Comparison of ENCODE assay signal across 8 cellular contexts in the genomic region with DNA sequence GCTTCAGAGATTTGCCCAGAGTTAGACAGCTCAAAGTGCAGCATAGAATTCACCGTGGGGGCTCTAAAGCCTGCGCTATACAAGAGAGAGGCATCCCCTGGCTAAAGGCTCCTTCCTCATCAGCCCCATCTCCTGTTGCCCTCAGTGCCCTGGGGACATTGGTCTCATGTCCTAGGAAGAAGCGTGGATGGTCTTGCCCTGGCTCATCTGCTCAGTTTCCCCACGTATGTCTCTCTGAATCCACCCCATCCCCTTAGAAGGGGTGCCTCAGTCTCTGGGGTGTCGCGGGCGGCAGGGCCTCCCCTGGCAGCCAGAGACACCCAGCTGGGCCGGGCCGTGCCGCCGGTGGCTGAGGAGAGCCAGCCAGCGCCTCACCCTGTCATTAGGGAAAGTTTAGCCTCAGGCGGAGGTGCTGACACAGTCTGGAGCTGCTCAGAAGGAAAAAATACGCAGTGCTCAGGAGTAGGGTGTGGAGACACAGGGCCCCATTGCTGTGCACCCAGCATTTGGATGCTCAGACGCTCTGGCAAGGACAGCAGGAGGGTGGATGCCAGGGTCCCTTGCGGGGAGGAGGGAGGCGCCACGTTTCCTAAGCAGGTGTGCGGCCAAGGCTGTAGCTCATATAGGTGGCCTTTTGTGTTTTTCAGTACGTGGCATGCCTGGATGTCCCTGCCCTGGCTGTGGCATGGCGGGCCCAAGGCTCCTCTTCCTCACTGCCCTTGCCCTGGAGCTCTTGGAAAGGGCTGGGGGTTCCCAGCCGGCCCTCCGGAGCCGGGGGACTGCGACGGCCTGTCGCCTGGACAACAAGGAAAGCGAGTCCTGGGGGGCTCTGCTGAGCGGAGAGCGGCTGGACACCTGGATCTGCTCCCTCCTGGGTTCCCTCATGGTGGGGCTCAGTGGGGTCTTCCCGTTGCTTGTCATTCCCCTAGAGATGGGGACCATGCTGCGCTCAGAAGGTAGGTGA. TPM values are rescaled to one million over a fixed set of nuclear protein-coding genes. Genes with fewer than 3 reads are reported as not detected.
DNase-seq lines count a peak whose midpoint lies in the region; ATAC-seq, FAIRE-seq and TF ChIP-seq lines count a peak whose summit lies in the region.

No MANE protein-coding gene starts in this region.

- H3K36me3 ChIP-seq in gastroesophageal sphincter (peaks cover 0 to 46% of the 10 kb centered on the region in 2 donors), small intestine (ENCODE audit: control insufficient read depth in 2 of 2, insufficient read depth in 2 of 2, low read length in 2 of 2) (peaks cover 0 to 4% of the 10 kb centered on the region in 2 donors)

- H3K4ac ChIP-seq in H9 (ENCODE audit: low read depth, low read length), result no peak overlapping the region

- no peak for DNase-seq in H9
- DNase-seq in small intestine, result no peak
- no peak for DNase-seq in SW 1271 (lab: John Stamatoyannopoulos, UW)
- no peak for DNase-seq in CD1c-positive myeloid dendritic cell (ENCODE audit: extremely low spot score)

- peaks cover 10 to 14% (median 13%) of the 10 kb centered on the region in 3 experiments; a peak in 6 of 7 replicates for H3K36me3 Mint-ChIP-seq in H9 (ENCODE audit: insufficient read depth in 1 of 3, low read depth in 3 of 3)

- H3K9me3 Mint-ChIP-seq in H9, result no peaks in the 10 kb centered on the region; a peak in 1 of 5 replicates

- H3K23ac ChIP-seq in H9 (ENCODE audit: insufficient read length, low read depth, low read length), result no peak overlapping the region

- 0 out of 2 replicates have a peak, but pooled peaks cover 2% of the 10 kb centered on the region for H3K4me1 ChIP-seq in H9 (ENCODE audit: insufficient read depth, low read length)
- peaks cover 0 to 70% (median 43%) of the 10 kb centered on the region in 3 donors for H3K4me1 ChIP-seq in gastroesophageal sphincter
- peaks cover 4% of the 10 kb centered on the region in 2 donors for H3K4me1 ChIP-seq in small intestine (ENCODE audit: control insufficient read depth in 2 of 2, insufficient read depth in 1 of 2, low read depth in 1 of 2, low read length in 1 of 2)

- no peak overlapping the region for H4K8ac ChIP-seq in H9 (replicated peaks; ENCODE audit: insufficient read length, low read depth, low read length)

- peak overlapping the region; percentile 88 to 92 for H3K4me3 Mint-ChIP-seq in H9

- no peak overlapping the region for H3K18ac ChIP-seq in H9 (ENCODE audit: insufficient read length, low read depth, low read length)

- H3K27me3 Mint-ChIP-seq in H9 (ENCODE audit: low read depth), result no peaks in the 10 kb centered on the region

- H3K9me3 ChIP-seq in H9 (ENCODE audit: control insufficient read depth, low read depth, low read length) (no peaks in the 10 kb centered on the region), gastroesophageal sphincter (no peaks in the 10 kb centered on the region), small intestine (ENCODE audit: control insufficient read depth, low read depth) (no peaks in the 10 kb centered on the region)

- H2BK20ac ChIP-seq in H9 (ENCODE audit: low read depth, low read length, poor library complexity, severe bottlenecking), result no peak overlapping the region

- TF ChIP-seq CTCF in H9 (conservative IDR thresholded peaks at IDR 0.05) (no peak), WI38 (IDR thresholded peaks at IDR 0.05; ENCODE audit: low read depth, low read length) (no peak), gastroesophageal sphincter (IDR thresholded peaks at IDR 0.05) (no peak)

- H3K56ac ChIP-seq in H9 (ENCODE audit: insufficient read length, low read depth, low read length), result no peak overlapping the region

- no peak overlapping the region for H2AK5ac ChIP-seq in H9 (ENCODE audit: insufficient read length, low read length)

- H3K4me2 ChIP-seq in H9 (ENCODE audit: insufficient read depth, insufficient read length, low read length), result peak overlapping the region; percentile 85

- no peaks in the 10 kb centered on the region for H3K79me1 ChIP-seq in H9 (ENCODE audit: insufficient read depth, low read depth, low read length, poor library complexity, severe bottlenecking)

- no peaks in the 10 kb centered on the region for H3K27me3 ChIP-seq in H9 (ENCODE audit: insufficient read depth, low read length)
- no peaks in the 10 kb centered on the region for H3K27me3 ChIP-seq in gastroesophageal sphincter
- no peaks in the 10 kb centered on the region for H3K27me3 ChIP-seq in small intestine (ENCODE audit: control insufficient read depth in 2 of 2, insufficient read depth in 2 of 2, low read length in 2 of 2)

- H2BK120ac ChIP-seq in H9 (ENCODE audit: low read depth, low read length, poor library complexity, severe bottlenecking), result no peak overlapping the region

- TF ChIP-seq POLR2A in gastroesophageal sphincter (IDR thresholded peaks at IDR 0.05), result no peak

- H3K4me1 Mint-ChIP-seq in H9, result peaks cover 15 to 29% of the 10 kb centered on the region in 2 experiments

- H4K5ac ChIP-seq in H9 (ENCODE audit: insufficient read length, low read depth, low read length), result no peak overlapping the region

- no peak for FAIRE-seq in small intestine (lab: Jason Lieb, UNC)

- ATAC-seq in gastroesophageal sphincter (no peak), HG03175 (IDR thresholded peaks at IDR 0.05; ENCODE audit: unreplicated experiment) (no peak), HG03196 (IDR thresholded peaks at IDR 0.05; ENCODE audit: unreplicated experiment) (no peak)

- H3K79me2 ChIP-seq in H9 (ENCODE audit: insufficient read depth, low read length), result no peaks in the 10 kb centered on the region

- H3K23me2 ChIP-seq in H9 (ENCODE audit: insufficient read length, low read depth, low read length, poor library complexity, severe bottlenecking), result peaks cover 15% of the 10 kb centered on the region

- no peak overlapping the region for H2BK5ac ChIP-seq in H9 (ENCODE audit: insufficient read length, low read length)

- peak overlapping the region; percentile 86 for H3K4me3 ChIP-seq in WI38 (ENCODE audit: low read depth, low read length)
- H3K4me3 ChIP-seq in gastroesophageal sphincter, result peak overlapping the region; percentile 73 to 89
- H3K4me3 ChIP-seq in small intestine (ENCODE audit: low read depth in 1 of 2, low read length in 2 of 2), result no peak overlapping the region

- H4K20me1 ChIP-seq in H9 (ENCODE audit: control insufficient read depth, insufficient read depth, insufficient read length), result no peaks in the 10 kb centered on the region

- H3K27ac ChIP-seq in H9 (ENCODE audit: insufficient read length, low read depth, low read length), result no peak overlapping the region
- H3K27ac ChIP-seq in gastroesophageal sphincter, result peak overlapping the region; percentile 82 to 96 (median 94)
- peak overlapping the region; percentile 5 to 93 for H3K27ac ChIP-seq in small intestine (ENCODE audit: low read depth in 1 of 2, low read length in 1 of 2)

- no CpG with 5 or more reads among the region's 32 CpGs for WGBS in H9 (ENCODE audit: extremely low coverage, insufficient read length, low lambda C conversion rate)
- 62 to 68% methylated on average over 7 to 20 of the region's 32 CpGs for WGBS in gastroesophageal sphincter (ENCODE audit: low coverage in 1 of 2), 2 donors
- 72 to 83% (median 77%) methylated on average over 29 to 32 of the region's 32 CpGs for WGBS in small intestine, 3 donors

- no peak overlapping the region for H2AFZ ChIP-seq in H9 (ENCODE audit: low read length)

- H3K14ac ChIP-seq in H9 (ENCODE audit: insufficient read depth, low read length), result no peak overlapping the region

- H4K91ac ChIP-seq in H9 (ENCODE audit: insufficient read length, low read depth, low read length), result no peak overlapping the region

- TF ChIP-seq EP300 in gastroesophageal sphincter (IDR thresholded peaks at IDR 0.05), result no peak

- H3K9ac ChIP-seq in H9 (ENCODE audit: extremely low read depth, insufficient read length, low read length), result no peak overlapping the region

- no peak overlapping the region for H2BK15ac ChIP-seq in H9 (ENCODE audit: low read depth, low read length)

- no peak overlapping the region for H3T11ph ChIP-seq in H9 (ENCODE audit: low read length)

- H3K27ac Mint-ChIP-seq in H9, result no peak overlapping the region

- no peak overlapping the region for H2BK12ac ChIP-seq in H9 (ENCODE audit: insufficient read length, low read depth, low read length)

RNA-seq across cellular contexts. Expression of a gene that starts 1.3 kb away (rescaled TPM):
- total RNA-seq in H9 (2021), result 25.8 and 29.2 TPM in 2 replicates
- total RNA-seq in gastroesophageal sphincter, result 100 to 1,000 TPM in 1 of 4 donors, 10 to 100 TPM in 3; 68.8 to 218 (median 78.9) TPM
- polyA plus RNA-seq in small intestine, result 10 to 100 TPM in 1 of 3 donors, 1 to 10 TPM in 2; 7.8 to 30.9 (median 10.0) TPM

RNA-seq across cellular contexts. Expression of a gene that starts 16.5 kb away (rescaled TPM):
- total RNA-seq in H9 (2021) (179 TPM in 2 replicates), gastroesophageal sphincter (100 to 1,000 TPM; 169 to 194 (median 179) TPM)
- polyA plus RNA-seq in small intestine, result 100 to 1,000 TPM; 103 to 156 (median 104) TPM

RNA-seq across cellular contexts. Expression of a gene that starts 31.4 kb away (rescaled TPM):
- not detected in 2 replicates for total RNA-seq in H9 (2021)
- 10 to 100 TPM in 3 of 4 donors, 1 to 10 TPM in 1; 4.2 to 32.4 (median 14.7) TPM for total RNA-seq in gastroesophageal sphincter
- polyA plus RNA-seq in small intestine, result 10 to 100 TPM in 2 of 3 donors, 1 to 10 TPM in 1; 3.4 to 25.4 (median 13.6) TPM

RNA-seq across cellular contexts. Expression of a gene that starts 39.2 kb away (rescaled TPM):
- 0.48 TPM in 1 of 2 replicates, not detected in the other for total RNA-seq in H9 (2021)
- total RNA-seq in gastroesophageal sphincter, result under 1 TPM in 2 of 4 donors, not detected in 2; 0.23 to 0.27 TPM
- under 1 TPM; 0.36 to 0.89 (median 0.81) TPM for polyA plus RNA-seq in small intestine

RNA-seq across cellular contexts. Expression of a gene that starts 57.2 kb away (rescaled TPM):
- not detected in 2 replicates for total RNA-seq in H9 (2021)
- total RNA-seq in gastroesophageal sphincter, result under 1 TPM in 2 of 4 donors, not detected in 2; 0.12 to 0.13 TPM
- polyA plus RNA-seq in small intestine, result 1 to 10 TPM in 1 of 3 donors, under 1 TPM in 1, not detected in 1; 0.04 to 5.4 TPM

Comparison
In these comparisons a context has a peak if more than half of its experiments do, and no peak if none do; other contexts are left out.
1. H3K4me3 ChIP-seq: peak in WI38 (single experiment) and gastroesophageal sphincter (2 of 2); none in small intestine (0 of 2).